ENCODE assay signal across 10 cellular contexts in the genomic region with DNA sequence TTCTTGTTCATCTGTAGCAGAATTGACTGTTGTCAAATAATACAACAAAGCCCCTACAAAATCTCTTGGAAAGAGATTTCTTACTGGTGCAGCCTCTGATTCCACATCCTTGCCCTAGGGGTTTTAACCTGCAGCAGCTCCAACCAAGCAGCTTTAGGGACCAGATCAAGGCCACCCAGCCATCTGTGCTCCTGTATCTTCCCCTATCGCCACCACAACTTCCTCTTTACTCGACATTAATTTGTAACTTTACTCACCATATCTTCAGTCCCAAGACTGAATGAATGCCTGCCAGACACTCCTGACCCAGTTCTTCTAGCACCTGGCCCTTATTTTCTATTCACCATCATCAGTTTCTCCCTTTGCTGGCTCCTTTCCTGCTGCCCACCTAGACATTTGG. TPM values are rescaled to one million over a fixed set of nuclear protein-coding genes. Genes with fewer than 3 reads are reported as not detected.
DNase-seq lines count a peak whose midpoint lies in the region; ATAC-seq and TF ChIP-seq lines count a peak whose summit lies in the region.
"Had no signal": no experiment of that assay in that cellular context is flagged by ENCODE, and none has a peak within 500 bp of the region (broad histone marks: within the 10 kb centered on the region; RNA-seq: fewer than 3 reads in every experiment).

No MANE protein-coding gene starts in this region.

- H3K18ac ChIP-seq in IMR-90 (ENCODE audit: low read depth, low read length) = no peak overlapping the region

- H3K14ac ChIP-seq in IMR-90 (replicated peaks; ENCODE audit: low read depth, low read length) = 0 out of 2 replicates have a peak overlapping the region, but pooled peaks have one; percentile 4

- no peak overlapping the region for H2AK9ac ChIP-seq in IMR-90 (replicated peaks; ENCODE audit: low read depth, low read length, poor library complexity)

- no peak for TF ChIP-seq RAD21 in IMR-90 (IDR thresholded peaks at IDR 0.05; ENCODE audit: low read length)

- H4K20me1 ChIP-seq in IMR-90 (ENCODE audit: insufficient read depth, low read length) = peaks cover 21% of the 10 kb centered on the region

- intact Hi-C loops in IMR-90 (cut with micrococcal nuclease) = no loop called here
- intact Hi-C loops in posterior cingulate gyrus (cut with DNase I) = no loop called here
- intact Hi-C loops in spleen (cut with DNase I; ENCODE audit: low total_unique reads) = loop anchor here (5.0 kb wide), 1 partner anchor 170 kb away; no protein-coding TSS in a partner anchor

- TF ChIP-seq CTCF in IMR-90 (conservative IDR thresholded peaks at IDR 0.05; ENCODE audit: low read depth, low read length) (no peak), spleen (IDR thresholded peaks at IDR 0.05 in 8 of 11, conservative IDR thresholded peaks at IDR 0.05 in 3 of 11) (no peak)

- H3K9me3 ChIP-seq in IMR-90 (ENCODE audit: control insufficient read depth, insufficient read depth, low read length) (no peaks in the 10 kb centered on the region), spleen (no peaks in the 10 kb centered on the region)
- H3K9me3 ChIP-seq: uterus had no signal

- H2BK120ac ChIP-seq in IMR-90 (ENCODE audit: low read depth, low read length) = no peak overlapping the region

- 0 out of 4 replicates have a peak overlapping the region, but pooled peaks of 1 of the 2 experiments have one; percentile 4 for H4K8ac ChIP-seq in IMR-90 (ENCODE audit: low read depth in 2 of 2, low read length in 2 of 2)

- H3K23ac ChIP-seq in IMR-90 (ENCODE audit: low read depth, low read length) = no peak overlapping the region

- H3K79me1 ChIP-seq in IMR-90 (ENCODE audit: low read depth in 1 of 2, low read length in 2 of 2) = peaks cover 29 to 61% of the 10 kb centered on the region in 2 experiments

- no peak overlapping the region for H2AK5ac ChIP-seq in IMR-90 (ENCODE audit: low read depth, low read length)

- H3K4me3 ChIP-seq in IMR-90 (ENCODE audit: insufficient read depth, low read depth, low read length) = no peak overlapping the region
- no peak overlapping the region for H3K4me3 ChIP-seq in spleen
- H3K4me3 ChIP-seq: uterus had no signal

- no peak overlapping the region for H2AFZ ChIP-seq in IMR-90 (replicated peaks; ENCODE audit: low read length, poor library complexity)

- H3K4me1 ChIP-seq in IMR-90 (ENCODE audit: control insufficient read depth, insufficient read depth, low read length) (peaks cover 13% of the 10 kb centered on the region; the same call in 1 of the 2 replicates), spleen (peaks cover 0 to 29% (median 8%) of the 10 kb centered on the region in 6 donors)

- H3K27me3 ChIP-seq in IMR-90 (ENCODE audit: control insufficient read depth, insufficient read depth, low read length) (no peaks in the 10 kb centered on the region), spleen (replicated peaks in 1 of 7) (no peaks in the 10 kb centered on the region)
- H3K27me3 ChIP-seq: uterus had no signal

- peaks cover 8% of the 10 kb centered on the region for H3K9me1 ChIP-seq in IMR-90 (ENCODE audit: insufficient read depth, low read length)

- TF ChIP-seq POLR2A in IMR-90 (IDR thresholded peaks at IDR 0.05; ENCODE audit: low read depth, low read length) (no peak), spleen (IDR thresholded peaks at IDR 0.05) (no peak)

- CTCF ChIA-PET in IMR-90 (lab: Yijun Ruan, JAX) = no interaction called here

- no peak overlapping the region for H3K9ac ChIP-seq in IMR-90 (ENCODE audit: low read depth, low read length)

- WGBS in IMR-90 (ENCODE audit: extremely low coverage in 2 of 2, insufficient read length in 1 of 2), 2 experiments = 83 to 88% methylated on average over 1 to 2 of the region's 2 CpGs
- WGBS in spleen, 5 donors = 10 to 29% (median 18%) methylated on average over 2 of the region's 2 CpGs

- H2BK20ac ChIP-seq in IMR-90 (ENCODE audit: low read depth, low read length) = no peak overlapping the region

- H3K27ac ChIP-seq in IMR-90 (ENCODE audit: insufficient read depth, low read length) = no peak overlapping the region
- peak overlapping the region; percentile 26 for H3K27ac ChIP-seq in substantia nigra (ENCODE audit: low read depth, low read length, poor library complexity, severe bottlenecking)
- H3K27ac ChIP-seq in spleen = no peak overlapping the region
- H3K27ac ChIP-seq: uterus had no signal

- ATAC-seq in HG02798 (IDR thresholded peaks at IDR 0.05; ENCODE audit: poor library complexity, unreplicated experiment) (peak; percentile 90), IMR-90 (ENCODE audit: low read depth) (no peak)

- H3K36me3 ChIP-seq in IMR-90 (ENCODE audit: control insufficient read depth, insufficient read depth, low read length) = no peaks in the 10 kb centered on the region
- H3K36me3 ChIP-seq in spleen = no peaks in the 10 kb centered on the region
- H3K36me3 ChIP-seq: uterus had no signal

- POLR2A ChIA-PET in IMR-90 (lab: Charles Lee; ENCODE audit: unreplicated experiment) = no interaction called here

- dilution Hi-C loops in IMR-90 (cut with HindIII; ENCODE audit: low sequenced_read_pairs, unreplicated experiment) = no loop called here

- in situ Hi-C loops in IMR-90 (cut with MboI; ENCODE audit: low sequenced_read_pairs) = no loop called here

- no peak overlapping the region for H2BK15ac ChIP-seq in IMR-90 (ENCODE audit: low read depth, low read length)

- BruUV-seq in IMR-90 (replicated peaks; lab: Mats Ljungman, UMichigan) = no TSS peak

- no peak overlapping the region for H3K4ac ChIP-seq in IMR-90 (ENCODE audit: low read depth, low read length)

- DNase-seq in GM19238 (ENCODE audit: insufficient read length, low spot score) = peak; percentile 36
- DNase-seq in IMR-90 = no peak
- no peak for DNase-seq in substantia nigra (lab: John Stamatoyannopoulos, UW)
- no peak for DNase-seq in posterior cingulate gyrus
- no peak for DNase-seq in spleen
- no peak for DNase-seq in activated CD8-positive, alpha-beta memory T cell treated with anti-CD3 and anti-CD28 coated beads for 24 hours
- DNase-seq: hypothalamus, uterus had no signal

- no peak overlapping the region for H4K5ac ChIP-seq in IMR-90 (ENCODE audit: low read depth, low read length)

- no peak overlapping the region for H3K4me2 ChIP-seq in IMR-90 (ENCODE audit: low read depth, low read length)

- no peak overlapping the region for H4K91ac ChIP-seq in IMR-90 (ENCODE audit: insufficient read depth, low read depth, low read length)

- H2BK5ac ChIP-seq in IMR-90 (ENCODE audit: low read depth, low read length, poor library complexity, severe bottlenecking) = no peak overlapping the region

- no peak overlapping the region for H3K56ac ChIP-seq in IMR-90 (ENCODE audit: extremely low read depth, insufficient read depth, low read length)

TF ChIP-seq in IMR-90, 13 proteins besides CTCF, POLR2A, EP300 and RAD21:
- no peak for TF ChIP-seq RCOR1 (IDR thresholded peaks at IDR 0.05; ENCODE audit: insufficient replicate concordance, low read length)

RNA-seq across cellular contexts. Expression of gene SCHIP1, which starts 7.6 kb away (rescaled TPM):
- total RNA-seq in IMR-90 (2012; rRNA removed) (5.0 and 5.4 TPM in 2 replicates), spleen (10 to 100 TPM in 1 of 7 donors, 1 to 10 TPM in 6; 1.7 to 10.8 (median 4.4) TPM)
- polyA plus RNA-seq in IMR-90 (2012; rRNA removed) (2.8 and 3.9 TPM in 2 replicates), spleen (1 to 10 TPM; 1.5 to 4.3 (median 1.7) TPM)
- polyA plus RNA-seq in IMR-90 (2012; cell fraction: cytosol; rRNA removed) = 0.21 and 0.57 TPM in 2 replicates
- polyA plus RNA-seq in IMR-90 (2012; cell fraction: nucleus; rRNA removed; ENCODE audit: low replicate concordance) = 3.5 and 19.4 TPM in 2 replicates
- total RNA-seq: natural killer cell treated with Interleukin-12 subunit alpha and Interleukin-12 subunit beta and Interleukin-15 and Interleukin-18, amount 100 ng/mL, for 72 hours had no signal
